ENCODE assay signal across 1 cellular context in the genomic region with DNA sequence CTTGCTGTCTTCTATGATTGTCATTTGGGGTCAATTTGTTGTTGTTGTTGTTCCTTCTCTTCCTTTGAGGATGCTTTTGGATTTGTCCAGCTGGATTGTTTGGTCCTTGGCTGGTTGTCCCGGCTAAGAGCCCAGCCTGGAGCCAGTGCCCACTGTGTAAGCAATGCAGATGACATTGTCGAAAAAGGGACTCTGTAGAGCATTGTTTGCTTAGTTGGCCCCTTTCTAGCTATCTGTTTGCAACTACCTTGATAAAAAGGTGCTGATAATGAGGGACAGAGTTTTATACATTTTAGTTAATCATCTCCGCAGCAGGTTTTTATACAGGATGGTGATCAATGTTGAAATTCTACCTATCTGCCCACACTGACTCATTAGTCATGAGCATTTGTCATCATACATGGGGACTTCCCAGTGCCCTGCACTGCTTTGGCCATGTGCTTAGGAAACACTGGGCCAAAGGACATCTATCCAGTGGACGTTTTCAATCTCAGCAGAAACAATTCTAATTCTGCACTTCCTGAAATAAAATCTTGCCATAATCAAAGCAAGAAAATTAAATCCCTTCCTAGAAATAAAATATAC.
TF ChIP-seq lines count a peak whose summit lies in the region.

No MANE protein-coding gene starts in this region.

TF ChIP-seq in HepG2, 621 proteins besides CTCF, POLR2A, EP300 and RAD21 (continued from another document):
- TF ChIP-seq, protein P1, sequence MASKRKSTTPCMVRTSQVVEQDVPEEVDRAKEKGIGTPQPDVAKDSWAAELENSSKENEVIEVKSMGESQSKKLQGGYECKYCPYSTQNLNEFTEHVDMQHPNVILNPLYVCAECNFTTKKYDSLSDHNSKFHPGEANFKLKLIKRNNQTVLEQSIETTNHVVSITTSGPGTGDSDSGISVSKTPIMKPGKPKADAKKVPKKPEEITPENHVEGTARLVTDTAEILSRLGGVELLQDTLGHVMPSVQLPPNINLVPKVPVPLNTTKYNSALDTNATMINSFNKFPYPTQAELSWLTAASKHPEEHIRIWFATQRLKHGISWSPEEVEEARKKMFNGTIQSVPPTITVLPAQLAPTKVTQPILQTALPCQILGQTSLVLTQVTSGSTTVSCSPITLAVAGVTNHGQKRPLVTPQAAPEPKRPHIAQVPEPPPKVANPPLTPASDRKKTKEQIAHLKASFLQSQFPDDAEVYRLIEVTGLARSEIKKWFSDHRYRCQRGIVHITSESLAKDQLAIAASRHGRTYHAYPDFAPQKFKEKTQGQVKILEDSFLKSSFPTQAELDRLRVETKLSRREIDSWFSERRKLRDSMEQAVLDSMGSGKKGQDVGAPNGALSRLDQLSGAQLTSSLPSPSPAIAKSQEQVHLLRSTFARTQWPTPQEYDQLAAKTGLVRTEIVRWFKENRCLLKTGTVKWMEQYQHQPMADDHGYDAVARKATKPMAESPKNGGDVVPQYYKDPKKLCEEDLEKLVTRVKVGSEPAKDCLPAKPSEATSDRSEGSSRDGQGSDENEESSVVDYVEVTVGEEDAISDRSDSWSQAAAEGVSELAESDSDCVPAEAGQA (IDR thresholded peaks at IDR 0.05; ENCODE audit: low read depth), result no peak
- TF ChIP-seq, protein P1 (CRISPR knock-in tag; IDR thresholded peaks at IDR 0.05; ENCODE audit: borderline replicate concordance), result no peak
- TF ChIP-seq IRX3 (CRISPR knock-in tag; IDR thresholded peaks at IDR 0.05; ENCODE audit: borderline replicate concordance, low read depth) (no peak), ZNF580 (CRISPR knock-in tag; IDR thresholded peaks at IDR 0.05; ENCODE audit: borderline replicate concordance, low read depth) (no peak), HNRNPK (IDR thresholded peaks at IDR 0.05; ENCODE audit: low read depth, low read length, poor library complexity, severe bottlenecking) (no peak), SP140L (CRISPR knock-in tag; IDR thresholded peaks at IDR 0.05; ENCODE audit: borderline replicate concordance) (no peak), NCOA2 (CRISPR knock-in tag; IDR thresholded peaks at IDR 0.05) (no peak), MTA1 (CRISPR knock-in tag; IDR thresholded peaks at IDR 0.05; ENCODE audit: borderline replicate concordance) (no peak), ZMYM2 (CRISPR knock-in tag; IDR thresholded peaks at IDR 0.05) (no peak), HNF1A (IDR thresholded peaks at IDR 0.05; ENCODE audit: low read depth) (no peak), HNF1A (CRISPR knock-in tag; IDR thresholded peaks at IDR 0.05; ENCODE audit: borderline replicate concordance) (no peak), ZNF362 (CRISPR knock-in tag; IDR thresholded peaks at IDR 0.05; ENCODE audit: borderline replicate concordance) (no peak)
- TF ChIP-seq, protein P2, sequence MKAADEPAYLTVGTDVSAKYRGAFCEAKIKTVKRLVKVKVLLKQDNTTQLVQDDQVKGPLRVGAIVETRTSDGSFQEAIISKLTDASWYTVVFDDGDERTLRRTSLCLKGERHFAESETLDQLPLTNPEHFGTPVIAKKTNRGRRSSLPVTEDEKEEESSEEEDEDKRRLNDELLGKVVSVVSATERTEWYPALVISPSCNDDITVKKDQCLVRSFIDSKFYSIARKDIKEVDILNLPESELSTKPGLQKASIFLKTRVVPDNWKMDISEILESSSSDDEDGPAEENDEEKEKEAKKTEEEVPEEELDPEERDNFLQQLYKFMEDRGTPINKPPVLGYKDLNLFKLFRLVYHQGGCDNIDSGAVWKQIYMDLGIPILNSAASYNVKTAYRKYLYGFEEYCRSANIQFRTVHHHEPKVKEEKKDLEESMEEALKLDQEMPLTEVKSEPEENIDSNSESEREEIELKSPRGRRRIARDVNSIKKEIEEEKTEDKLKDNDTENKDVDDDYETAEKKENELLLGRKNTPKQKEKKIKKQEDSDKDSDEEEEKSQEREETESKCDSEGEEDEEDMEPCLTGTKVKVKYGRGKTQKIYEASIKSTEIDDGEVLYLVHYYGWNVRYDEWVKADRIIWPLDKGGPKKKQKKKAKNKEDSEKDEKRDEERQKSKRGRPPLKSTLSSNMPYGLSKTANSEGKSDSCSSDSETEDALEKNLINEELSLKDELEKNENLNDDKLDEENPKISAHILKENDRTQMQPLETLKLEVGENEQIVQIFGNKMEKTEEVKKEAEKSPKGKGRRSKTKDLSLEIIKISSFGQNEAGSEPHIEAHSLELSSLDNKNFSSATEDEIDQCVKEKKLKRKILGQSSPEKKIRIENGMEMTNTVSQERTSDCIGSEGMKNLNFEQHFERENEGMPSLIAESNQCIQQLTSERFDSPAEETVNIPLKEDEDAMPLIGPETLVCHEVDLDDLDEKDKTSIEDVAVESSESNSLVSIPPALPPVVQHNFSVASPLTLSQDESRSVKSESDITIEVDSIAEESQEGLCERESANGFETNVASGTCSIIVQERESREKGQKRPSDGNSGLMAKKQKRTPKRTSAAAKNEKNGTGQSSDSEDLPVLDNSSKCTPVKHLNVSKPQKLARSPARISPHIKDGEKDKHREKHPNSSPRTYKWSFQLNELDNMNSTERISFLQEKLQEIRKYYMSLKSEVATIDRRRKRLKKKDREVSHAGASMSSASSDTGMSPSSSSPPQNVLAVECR (CRISPR knock-in tag; IDR thresholded peaks at IDR 0.05; ENCODE audit: borderline replicate concordance), result no peak
- TF ChIP-seq, protein P3, sequence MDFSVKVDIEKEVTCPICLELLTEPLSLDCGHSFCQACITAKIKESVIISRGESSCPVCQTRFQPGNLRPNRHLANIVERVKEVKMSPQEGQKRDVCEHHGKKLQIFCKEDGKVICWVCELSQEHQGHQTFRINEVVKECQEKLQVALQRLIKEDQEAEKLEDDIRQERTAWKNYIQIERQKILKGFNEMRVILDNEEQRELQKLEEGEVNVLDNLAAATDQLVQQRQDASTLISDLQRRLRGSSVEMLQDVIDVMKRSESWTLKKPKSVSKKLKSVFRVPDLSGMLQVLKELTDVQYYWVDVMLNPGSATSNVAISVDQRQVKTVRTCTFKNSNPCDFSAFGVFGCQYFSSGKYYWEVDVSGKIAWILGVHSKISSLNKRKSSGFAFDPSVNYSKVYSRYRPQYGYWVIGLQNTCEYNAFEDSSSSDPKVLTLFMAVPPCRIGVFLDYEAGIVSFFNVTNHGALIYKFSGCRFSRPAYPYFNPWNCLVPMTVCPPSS (IDR thresholded peaks at IDR 0.05), result no peak
